17 cellular contexts compared by ENCODE assay signal in genomic region chr2:197167608-197168287, GRCh38.
DNase-seq lines count a peak whose midpoint lies in the region; ATAC-seq, FAIRE-seq and TF ChIP-seq lines count a peak whose summit lies in the region.
"Had no signal": no experiment of that assay in that cellular context is flagged by ENCODE, and none has a peak within 500 bp of the region (broad histone marks: within the 10 kb centered on the region; RNA-seq: fewer than 3 reads in every experiment).

No MANE protein-coding gene starts in this region.

- no peak overlapping the region for H3K4me3 Mint-ChIP-seq in activated T-cell treated with anti-CD3 and anti-CD28 coated beads, Interleukin-2, amount 50 U/mL, for 24 hours
- no peak overlapping the region for H3K4me3 Mint-ChIP-seq in natural killer cell treated with Interleukin-12 subunit alpha and Interleukin-12 subunit beta and Interleukin-15 and Interleukin-18, amount 100 ng/mL, for 72 hours
- H3K4me3 Mint-ChIP-seq: nephron had no signal

- peak in 1 of 2 donors; percentile 48 for ATAC-seq in natural killer cell treated with Interleukin-12 subunit alpha and Interleukin-12 subunit beta and Interleukin-15 and Interleukin-18, amount 100 ng/mL, for 72 hours
- ATAC-seq in HG02981 (IDR thresholded peaks at IDR 0.05; ENCODE audit: unreplicated experiment), result no peak
- ATAC-seq: sciatic nerve had no signal

- peak; percentile 47 for FAIRE-seq in GM12891 (lab: Jason Lieb, UNC)
- FAIRE-seq: K562 had no signal

- no peak for TF ChIP-seq POLR2A in GM12891 (IDR thresholded peaks at IDR 0.05; ENCODE audit: low read depth, low read length)
- TF ChIP-seq POLR2A in adrenal gland (IDR thresholded peaks at IDR 0.05), result no peak

- H3K36me3 Mint-ChIP-seq in activated T-cell treated with anti-CD3 and anti-CD28 coated beads, Interleukin-2, amount 50 U/mL, for 24 hours (ENCODE audit: low read depth), result peaks cover 33% of the 10 kb centered on the region
- no peaks in the 10 kb centered on the region for H3K36me3 Mint-ChIP-seq in natural killer cell treated with Interleukin-12 subunit alpha and Interleukin-12 subunit beta and Interleukin-15 and Interleukin-18, amount 100 ng/mL, for 72 hours

- no peaks in the 10 kb centered on the region for H3K36me3 ChIP-seq in adrenal gland (replicated peaks in 1 of 2)
- H3K36me3 ChIP-seq: ascending aorta, tibial nerve had no signal

- TF ChIP-seq CTCF in adrenal gland (IDR thresholded peaks at IDR 0.05), result no peak

- intact Hi-C loops in adrenal gland (cut with DNase I), result no loop called here

- H3K27me3 Mint-ChIP-seq in activated T-cell treated with anti-CD3 and anti-CD28 coated beads, Interleukin-2, amount 50 U/mL, for 24 hours, result no peaks in the 10 kb centered on the region
- H3K27me3 Mint-ChIP-seq in natural killer cell treated with Interleukin-12 subunit alpha and Interleukin-12 subunit beta and Interleukin-15 and Interleukin-18, amount 100 ng/mL, for 72 hours, result no peaks in the 10 kb centered on the region
- H3K27me3 Mint-ChIP-seq: central memory CD8-positive, alpha-beta T cell had no signal

- no peaks in the 10 kb centered on the region for H3K9me3 ChIP-seq in adrenal gland (replicated peaks in 1 of 3)
- H3K9me3 ChIP-seq: ascending aorta, tibial nerve had no signal

- no peak for DNase-seq in activated T-cell treated with anti-CD3 and anti-CD28 coated beads, Interleukin-2, amount 50 U/mL, for 24 hours
- no peak for DNase-seq in activated T-cell treated with anti-CD3 and anti-CD28 coated beads, Interleukin-2, amount 50 U/mL, for 48 hours
- DNase-seq in GM12891 (ENCODE audit: insufficient read length, low spot score) (no peak), adrenal gland (peak in 4 of 7 donors; percentile 39 to 65 (median 60)), NCI-H187 (lab: John Stamatoyannopoulos, UW) (no peak), NCI-H446 treated with DMSO at 0.1 percent for 48 hours (lab: John Stamatoyannopoulos, UW) (no peak)
- DNase-seq in natural killer cell treated with Interleukin-12 subunit alpha and Interleukin-12 subunit beta and Interleukin-15 and Interleukin-18, amount 100 ng/mL, for 72 hours (ENCODE audit: low spot score), result no peak
- DNase-seq: DMS79, foreskin keratinocyte had no signal

- H3K4me1 ChIP-seq in adrenal gland (replicated peaks in 1 of 2), result peaks cover 5% of the 10 kb centered on the region in 2 donors
- H3K4me1 ChIP-seq: foreskin keratinocyte had no signal

- H3K4me1 Mint-ChIP-seq in activated T-cell treated with anti-CD3 and anti-CD28 coated beads, Interleukin-2, amount 50 U/mL, for 24 hours (ENCODE audit: low read depth), result peaks cover 79% of the 10 kb centered on the region
- peaks cover 58 to 62% of the 10 kb centered on the region in 2 donors for H3K4me1 Mint-ChIP-seq in natural killer cell treated with Interleukin-12 subunit alpha and Interleukin-12 subunit beta and Interleukin-15 and Interleukin-18, amount 100 ng/mL, for 72 hours (ENCODE audit: low read depth in 2 of 2)

- peak overlapping the region; percentile 85 for H3K27ac Mint-ChIP-seq in activated T-cell treated with anti-CD3 and anti-CD28 coated beads, Interleukin-2, amount 50 U/mL, for 24 hours
- H3K27ac Mint-ChIP-seq in natural killer cell treated with Interleukin-12 subunit alpha and Interleukin-12 subunit beta and Interleukin-15 and Interleukin-18, amount 100 ng/mL, for 72 hours, result peak overlapping the region; percentile 29 to 57

- H3K27me3 ChIP-seq in adrenal gland, result no peaks in the 10 kb centered on the region
- H3K27me3 ChIP-seq: ascending aorta, tibial nerve had no signal

- H3K9me3 Mint-ChIP-seq in activated T-cell treated with anti-CD3 and anti-CD28 coated beads, Interleukin-2, amount 50 U/mL, for 24 hours, result no peaks in the 10 kb centered on the region
- H3K9me3 Mint-ChIP-seq in natural killer cell treated with Interleukin-12 subunit alpha and Interleukin-12 subunit beta and Interleukin-15 and Interleukin-18, amount 100 ng/mL, for 72 hours, result no peaks in the 10 kb centered on the region
- H3K9me3 Mint-ChIP-seq: central memory CD8-positive, alpha-beta T cell; nephron had no signal

- H3K4me3 ChIP-seq in adrenal gland, result no peak overlapping the region
- H3K4me3 ChIP-seq: ascending aorta, K562, tibial nerve had no signal

- H3K27ac ChIP-seq in adrenal gland, result no peak overlapping the region
- H3K27ac ChIP-seq: ascending aorta, foreskin keratinocyte, tibial nerve, VCaP had no signal

- 59 to 68% (median 66%) methylated on average over 3 of the region's 3 CpGs for WGBS in adrenal gland, 4 donors

TF ChIP-seq in GM12891, 5 proteins besides CTCF, POLR2A, EP300 and RAD21:
- no peak for TF ChIP-seq TAF1 (IDR thresholded peaks at IDR 0.05; ENCODE audit: low read depth, low read length)
- TF ChIP-seq POLR2AphosphoS5 (IDR thresholded peaks at IDR 0.05; ENCODE audit: low read depth, low read length), result no peak
- no peak for TF ChIP-seq PAX5 (IDR thresholded peaks at IDR 0.05; ENCODE audit: insufficient read depth, low read length, severe bottlenecking)
- TF ChIP-seq POU2F2 (IDR thresholded peaks at IDR 0.05; ENCODE audit: low read depth, low read length), result no peak
- no peak for TF ChIP-seq SPI1 (IDR thresholded peaks at IDR 0.05; ENCODE audit: low read depth, low read length)

Comparison
In these comparisons a context has a peak if more than half of its experiments do, and no peak if none do; other contexts are left out.
1. DNase-seq: peak in adrenal gland (4 of 7); none in activated T-cell treated with anti-CD3 and anti-CD28 coated beads, Interleukin-2, amount 50 U/mL, for 24 hours (single experiment), activated T-cell treated with anti-CD3 and anti-CD28 coated beads, Interleukin-2, amount 50 U/mL, for 48 hours (0 of 2), GM12891 (single experiment), natural killer cell treated with Interleukin-12 subunit alpha and Interleukin-12 subunit beta and Interleukin-15 and Interleukin-18, amount 100 ng/mL, for 72 hours (single experiment), NCI-H187 (0 of 2) and NCI-H446 treated with DMSO at 0.1 percent for 48 hours (single experiment).